Comparison of ENCODE assay signal across 8 cellular contexts in genomic region chr4:23614284-23614892, GRCh38.
DNase-seq lines count a peak whose midpoint lies in the region; ATAC-seq, FAIRE-seq and TF ChIP-seq lines count a peak whose summit lies in the region.
"Had no signal": no experiment of that assay in that cellular context is flagged by ENCODE, and none has a peak within 500 bp of the region (broad histone marks: within the 10 kb centered on the region; RNA-seq: fewer than 3 reads in every experiment).

No MANE protein-coding gene starts in this region.

- H3K27ac Mint-ChIP-seq in activated T-helper 17 cell treated with anti-CD3 and anti-CD28 coated beads, Interleukin-2, amount 50 U/mL, for 72 hours = no peak overlapping the region

- no peaks in the 10 kb centered on the region for H3K36me3 Mint-ChIP-seq in activated T-helper 17 cell treated with anti-CD3 and anti-CD28 coated beads, Interleukin-2, amount 50 U/mL, for 72 hours (ENCODE audit: low read depth)

- H3K4me3 Mint-ChIP-seq in activated T-helper 17 cell treated with anti-CD3 and anti-CD28 coated beads, Interleukin-2, amount 50 U/mL, for 72 hours = no peak overlapping the region

- no peaks in the 10 kb centered on the region for H3K4me1 Mint-ChIP-seq in activated T-helper 17 cell treated with anti-CD3 and anti-CD28 coated beads, Interleukin-2, amount 50 U/mL, for 72 hours

- TF ChIP-seq EP300 in sigmoid colon (IDR thresholded peaks at IDR 0.05) = no peak

- H3K27me3 Mint-ChIP-seq in activated T-helper 17 cell treated with anti-CD3 and anti-CD28 coated beads, Interleukin-2, amount 50 U/mL, for 72 hours = no peaks in the 10 kb centered on the region

- 69 to 85% methylated on average over 4 to 5 of the region's 6 CpGs for whole genome bisulfite sequencing in lung, 2 donors
- WGBS in sigmoid colon, 2 donors = 77 to 86% methylated on average over 5 of the region's 6 CpGs

- ATAC-seq in activated T-helper 17 cell treated with anti-CD3 and anti-CD28 coated beads, Interleukin-2, amount 50 U/mL, for 72 hours (replicated peaks) = peak; percentile 42
- ATAC-seq in lung (ENCODE audit: insufficient read depth, low FRiP score) = peak; percentile 62
- ATAC-seq in GM21786 (IDR thresholded peaks at IDR 0.05; ENCODE audit: unreplicated experiment) = no peak

- no peak overlapping the region for H3K27ac ChIP-seq in lung (ENCODE audit: low read depth in 1 of 2, low read length in 1 of 2)
- H3K27ac ChIP-seq in sigmoid colon = no peak overlapping the region
- H3K27ac ChIP-seq: SK-N-MC had no signal

- H3K9me3 ChIP-seq in lung (ENCODE audit: control insufficient read depth in 2 of 2, insufficient read depth in 1 of 2, low read length in 1 of 2) = no peaks in the 10 kb centered on the region
- H3K9me3 ChIP-seq in sigmoid colon = no peaks in the 10 kb centered on the region

- TF ChIP-seq POLR2A in GM12891 (IDR thresholded peaks at IDR 0.05; ENCODE audit: low read depth, low read length) (no peak), sigmoid colon (IDR thresholded peaks at IDR 0.05) (no peak)

- DNase-seq in GM12891 (ENCODE audit: insufficient read length, low spot score) (peak; percentile 2), LHCN-M2 (ENCODE audit: low read depth) (peak; percentile 53), lung (ENCODE audit: low spot score) (no peak), sigmoid colon (no peak)
- DNase-seq in stimulated activated CD4-positive, alpha-beta T cell treated with anti-CD3 and anti-CD28 coated beads, Interleukin-2, amount 100 ng/mL, for 48 hours = no peak

- H3K27me3 ChIP-seq in lung (ENCODE audit: control insufficient read depth, insufficient read depth) = no peaks in the 10 kb centered on the region
- no peaks in the 10 kb centered on the region for H3K27me3 ChIP-seq in sigmoid colon

- FAIRE-seq in GM12891 (lab: Jason Lieb, UNC) = no peak

- H3K4me1 ChIP-seq in lung (ENCODE audit: control insufficient read depth in 2 of 2, insufficient read depth in 2 of 2, low read length in 2 of 2) (peaks cover 0 to 2% of the 10 kb centered on the region in 2 donors), sigmoid colon (no peaks in the 10 kb centered on the region)

- H3K9me3 Mint-ChIP-seq in activated T-helper 17 cell treated with anti-CD3 and anti-CD28 coated beads, Interleukin-2, amount 50 U/mL, for 72 hours = no peaks in the 10 kb centered on the region

- H3K4me3 ChIP-seq in lung (no peak overlapping the region), sigmoid colon (no peak overlapping the region)
- H3K4me3 ChIP-seq: SK-N-MC had no signal

- no peak for TF ChIP-seq CTCF in lung (IDR thresholded peaks at IDR 0.05; ENCODE audit: control extremely low read depth, extremely low read depth)
- no peak for TF ChIP-seq CTCF in sigmoid colon (IDR thresholded peaks at IDR 0.05)

- H3K36me3 ChIP-seq in lung (ENCODE audit: control insufficient read depth in 2 of 2, insufficient read depth in 2 of 2, low read length in 2 of 2) (no peaks in the 10 kb centered on the region), sigmoid colon (no peaks in the 10 kb centered on the region)

- intact Hi-C loops in sigmoid colon (cut with DNase I) = no loop called here

TF ChIP-seq in GM12891, 5 proteins besides CTCF, POLR2A, EP300 and RAD21:
- TF ChIP-seq SPI1 (IDR thresholded peaks at IDR 0.05; ENCODE audit: low read depth, low read length) (no peak), PAX5 (IDR thresholded peaks at IDR 0.05; ENCODE audit: insufficient read depth, low read length, severe bottlenecking) (no peak), POLR2AphosphoS5 (IDR thresholded peaks at IDR 0.05; ENCODE audit: low read depth, low read length) (no peak), POU2F2 (IDR thresholded peaks at IDR 0.05; ENCODE audit: low read depth, low read length) (no peak), TAF1 (IDR thresholded peaks at IDR 0.05; ENCODE audit: low read depth, low read length) (no peak)

Comparison
In these comparisons a context has a peak if more than half of its experiments do, and no peak if none do; other contexts are left out.
1. DNase-seq: peak in GM12891 (single experiment) and LHCN-M2 (single experiment); none in lung (single experiment), stimulated activated CD4-positive, alpha-beta T cell treated with anti-CD3 and anti-CD28 coated beads, Interleukin-2, amount 100 ng/mL, for 48 hours (0 of 2) and sigmoid colon (single experiment).